Comparison of ENCODE assay signal across 8 cellular contexts in genomic region chr16:11577290-11577660, GRCh38. TPM values are rescaled to one million over a fixed set of nuclear protein-coding genes. Genes with fewer than 3 reads are reported as not detected.
DNase-seq lines count a peak whose midpoint lies in the region; ATAC-seq and TF ChIP-seq lines count a peak whose summit lies in the region.
"Not testable (repeated sequence)": the region's sequence is repeated elsewhere in the genome, so short reads cannot be mapped to it uniquely, and the experiment has no call there.

No MANE protein-coding gene starts in this region.

- H3K4me3 Mint-ChIP-seq in CD8-positive, alpha-beta memory T cell, result peak overlapping the region in 5 of 7 donors; percentile 57 to 82 (median 66)
- H3K4me3 Mint-ChIP-seq in T-helper 17 cell, result peak overlapping the region; percentile 15
- H3K4me3 Mint-ChIP-seq in activated naive CD8-positive, alpha-beta T cell treated with anti-CD3 and anti-CD28 coated beads, Interleukin-2, amount 50 U/mL, for 24 hours, result not testable (repeated sequence)
- H3K4me3 Mint-ChIP-seq in naive thymus-derived CD4-positive, alpha-beta T cell, result peak overlapping the region in 7 of 10 donors; percentile 13 to 75 (median 54)
- peak overlapping the region; percentile 28 for H3K4me3 Mint-ChIP-seq in stimulated activated effector memory CD8-positive, alpha-beta T cell treated with anti-CD3 and anti-CD28 coated beads, Interleukin-12 subunit alpha, Interleukin-12 subunit beta, amount 100 ng/mL, for 72 hours

- not testable (repeated sequence) for H3K9me3 ChIP-seq in BLaER1 treated with 17β-estradiol and CSF1 and Interleukin-3, amounts not matched to agents 10 nM and 100 nM (replicated peaks in 1 of 11); CD8-positive, alpha-beta memory T cell (ENCODE audit: low read length); Loucy (ENCODE audit: insufficient read depth, low read depth, low read length); T-helper 17 cell (ENCODE audit: control insufficient read depth, low read length, poor library complexity, severe bottlenecking); naive thymus-derived CD4-positive, alpha-beta T cell (ENCODE audit: control insufficient read depth in 2 of 3, low read length in 3 of 3)

- not testable (repeated sequence) for H3K27me3 Mint-ChIP-seq in CD8-positive, alpha-beta memory T cell; T-helper 17 cell; activated naive CD8-positive, alpha-beta T cell treated with anti-CD3 and anti-CD28 coated beads, Interleukin-2, amount 50 U/mL, for 24 hours; naive thymus-derived CD4-positive, alpha-beta T cell

- not testable (repeated sequence) for H3F3A ChIP-seq in Loucy (ENCODE audit: low read depth)

- peak overlapping the region in 6 of 11 experiments; percentile 12 to 74 (median 42); a peak in 8 of 22 replicates for H3K27ac ChIP-seq in BLaER1 treated with 17β-estradiol and CSF1 and Interleukin-3, amounts not matched to agents 10 nM and 100 nM
- H3K27ac ChIP-seq in CD8-positive, alpha-beta memory T cell (ENCODE audit: low read depth, low read length); naive thymus-derived CD4-positive, alpha-beta T cell (ENCODE audit: low read depth, low read length): not testable (repeated sequence)

- not testable (repeated sequence) for TF ChIP-seq CTCF in Loucy (conservative IDR thresholded peaks at IDR 0.05; ENCODE audit: low read length)

- peaks cover 5 to 54% (median 20%) of the 10 kb centered on the region in 3 donors for H3K36me3 Mint-ChIP-seq in CD8-positive, alpha-beta memory T cell
- H3K36me3 Mint-ChIP-seq in T-helper 17 cell (ENCODE audit: low read depth), result not testable (repeated sequence)
- H3K36me3 Mint-ChIP-seq in activated naive CD8-positive, alpha-beta T cell treated with anti-CD3 and anti-CD28 coated beads, Interleukin-2, amount 50 U/mL, for 24 hours (ENCODE audit: low read depth), result peaks cover 55% of the 10 kb centered on the region
- H3K36me3 Mint-ChIP-seq in naive thymus-derived CD4-positive, alpha-beta T cell, result peaks cover 0 to 31% (median 18%) of the 10 kb centered on the region in 5 donors
- peaks cover 97% of the 10 kb centered on the region for H3K36me3 Mint-ChIP-seq in stimulated activated effector memory CD8-positive, alpha-beta T cell treated with anti-CD3 and anti-CD28 coated beads, Interleukin-12 subunit alpha, Interleukin-12 subunit beta, amount 100 ng/mL, for 72 hours

- H3K4me3 ChIP-seq in BLaER1 treated with 17β-estradiol and CSF1 and Interleukin-3, amounts not matched to agents 10 nM and 100 nM; CD8-positive, alpha-beta memory T cell (ENCODE audit: low read length); Loucy (ENCODE audit: low read length, poor library complexity, severe bottlenecking); naive thymus-derived CD4-positive, alpha-beta T cell (ENCODE audit: low read length): not testable (repeated sequence)

- not testable (repeated sequence) for DNase-seq in CD8-positive, alpha-beta memory T cell; T-helper 17 cell; activated naive CD8-positive, alpha-beta T cell treated with anti-CD3 and anti-CD28 coated beads, Interleukin-2, amount 50 U/mL, for 24 hours; naive thymus-derived CD4-positive, alpha-beta T cell; stimulated activated effector memory CD8-positive, alpha-beta T cell treated with anti-CD3 and anti-CD28 coated beads, Interleukin-12 subunit alpha, Interleukin-12 subunit beta, amount 100 ng/mL, for 72 hours (ENCODE audit: low spot score in 2 of 2)
- peak; percentile 6 for DNase-seq in left cardiac atrium

- H3K9me3 Mint-ChIP-seq in CD8-positive, alpha-beta memory T cell; activated naive CD8-positive, alpha-beta T cell treated with anti-CD3 and anti-CD28 coated beads, Interleukin-2, amount 50 U/mL, for 24 hours; naive thymus-derived CD4-positive, alpha-beta T cell; stimulated activated effector memory CD8-positive, alpha-beta T cell treated with anti-CD3 and anti-CD28 coated beads, Interleukin-12 subunit alpha, Interleukin-12 subunit beta, amount 100 ng/mL, for 72 hours: not testable (repeated sequence)

- peaks cover 73 to 90% (median 89%) of the 10 kb centered on the region in 3 donors for H3K4me1 Mint-ChIP-seq in CD8-positive, alpha-beta memory T cell
- peaks cover 40% of the 10 kb centered on the region for H3K4me1 Mint-ChIP-seq in T-helper 17 cell
- peaks cover 91% of the 10 kb centered on the region for H3K4me1 Mint-ChIP-seq in activated naive CD8-positive, alpha-beta T cell treated with anti-CD3 and anti-CD28 coated beads, Interleukin-2, amount 50 U/mL, for 24 hours
- peaks cover 57 to 93% (median 76%) of the 10 kb centered on the region in 7 donors for H3K4me1 Mint-ChIP-seq in naive thymus-derived CD4-positive, alpha-beta T cell
- H3K4me1 Mint-ChIP-seq in stimulated activated effector memory CD8-positive, alpha-beta T cell treated with anti-CD3 and anti-CD28 coated beads, Interleukin-12 subunit alpha, Interleukin-12 subunit beta, amount 100 ng/mL, for 72 hours, result peaks cover 80% of the 10 kb centered on the region

- not testable (repeated sequence) for ATAC-seq in T-helper 17 cell; activated naive CD8-positive, alpha-beta T cell treated with anti-CD3 and anti-CD28 coated beads, Interleukin-2, amount 50 U/mL, for 24 hours; left cardiac atrium; naive thymus-derived CD4-positive, alpha-beta T cell; stimulated activated effector memory CD8-positive, alpha-beta T cell treated with anti-CD3 and anti-CD28 coated beads, Interleukin-12 subunit alpha, Interleukin-12 subunit beta, amount 100 ng/mL, for 72 hours

- CTCF ChIA-PET in CD8-positive, alpha-beta memory T cell (lab: Charles Lee), result interaction anchor here (1.5 kb wide), 1 partner anchor 45 kb away, joined by 3 read pairs; no protein-coding TSS in a partner anchor
- CTCF ChIA-PET in naive thymus-derived CD4-positive, alpha-beta T cell (lab: Charles Lee), result interaction anchor here (1.0 kb wide), 1 partner anchor 45 kb away, joined by 3 read pairs; no protein-coding TSS in a partner anchor

- peaks cover 0 to 75% (median 18%) of the 10 kb centered on the region in 11 experiments; a peak in 16 of 22 replicates for H3K36me3 ChIP-seq in BLaER1 treated with 17β-estradiol and CSF1 and Interleukin-3, amounts not matched to agents 10 nM and 100 nM
- not testable (repeated sequence) for H3K36me3 ChIP-seq in CD8-positive, alpha-beta memory T cell (ENCODE audit: insufficient read depth, low read length); Loucy (ENCODE audit: insufficient read depth, low read length); naive thymus-derived CD4-positive, alpha-beta T cell (ENCODE audit: control insufficient read depth in 2 of 3, insufficient read depth in 3 of 3, low read length in 3 of 3)

- H3K79me2 ChIP-seq in Loucy (ENCODE audit: insufficient read depth, low read length), result not testable (repeated sequence)

- H4K20me1 ChIP-seq in BLaER1 treated with 17β-estradiol and CSF1 and Interleukin-3, amounts not matched to agents 10 nM and 100 nM, result peaks cover 81 to 100% (median 100%) of the 10 kb centered on the region in 11 experiments
- not testable (repeated sequence) for H4K20me1 ChIP-seq in Loucy (ENCODE audit: insufficient read depth, low read length, poor library complexity, severe bottlenecking)

- not testable (repeated sequence) for H2AFZ ChIP-seq in Loucy (ENCODE audit: low read length)

- peak overlapping the region in 2 of 11 experiments; percentile 21 to 51; a peak in 3 of 22 replicates for H3K9ac ChIP-seq in BLaER1 treated with 17β-estradiol and CSF1 and Interleukin-3, amounts not matched to agents 10 nM and 100 nM
- H3K9ac ChIP-seq in Loucy (ENCODE audit: low read depth, low read length, poor library complexity, severe bottlenecking), result not testable (repeated sequence)

- H3K27ac Mint-ChIP-seq in CD8-positive, alpha-beta memory T cell, result peak overlapping the region in 7 of 8 donors; percentile 24 to 93 (median 84)
- not testable (repeated sequence) for H3K27ac Mint-ChIP-seq in T-helper 17 cell
- peak overlapping the region; percentile 42 for H3K27ac Mint-ChIP-seq in activated naive CD8-positive, alpha-beta T cell treated with anti-CD3 and anti-CD28 coated beads, Interleukin-2, amount 50 U/mL, for 24 hours
- H3K27ac Mint-ChIP-seq in naive thymus-derived CD4-positive, alpha-beta T cell, result peak overlapping the region; percentile 38 to 92 (median 76)
- H3K27ac Mint-ChIP-seq in stimulated activated effector memory CD8-positive, alpha-beta T cell treated with anti-CD3 and anti-CD28 coated beads, Interleukin-12 subunit alpha, Interleukin-12 subunit beta, amount 100 ng/mL, for 72 hours, result peak overlapping the region; percentile 74

- H3K4me1 ChIP-seq in BLaER1 treated with 17β-estradiol and CSF1 and Interleukin-3, amounts not matched to agents 10 nM and 100 nM, result peaks cover 70 to 97% (median 84%) of the 10 kb centered on the region in 10 experiments
- peaks cover 89% of the 10 kb centered on the region for H3K4me1 ChIP-seq in CD8-positive, alpha-beta memory T cell (ENCODE audit: insufficient read depth, low read length)
- peaks cover 13% of the 10 kb centered on the region for H3K4me1 ChIP-seq in Loucy (ENCODE audit: insufficient read depth, low read length, poor library complexity, severe bottlenecking)
- H3K4me1 ChIP-seq in naive thymus-derived CD4-positive, alpha-beta T cell (ENCODE audit: control insufficient read depth in 2 of 2, insufficient read depth in 2 of 2, low read length in 2 of 2), result peaks cover 63 to 66% of the 10 kb centered on the region in 2 donors

- peak overlapping the region; percentile 68 to 94 (median 87) for H3K4me2 ChIP-seq in BLaER1 treated with 17β-estradiol and CSF1 and Interleukin-3, amounts not matched to agents 10 nM and 100 nM
- H3K4me2 ChIP-seq in Loucy (ENCODE audit: low read depth, low read length, poor library complexity, severe bottlenecking), result peak overlapping the region; percentile 53

- not testable (repeated sequence) for H3K9me2 ChIP-seq in Loucy (replicated peaks; ENCODE audit: low read depth, low read length)

- POLR2A ChIA-PET in CD8-positive, alpha-beta memory T cell (lab: Charles Lee), result interaction anchor here (1.8 kb wide), 1 partner anchor 10 kb away, joined by 4 read pairs; the partner anchor contains the start of gene LITAF
- POLR2A ChIA-PET in naive thymus-derived CD4-positive, alpha-beta T cell (lab: Charles Lee), result not testable (repeated sequence)

- intact Hi-C loops in left cardiac atrium (cut with DNase I); naive thymus-derived CD4-positive, alpha-beta T cell (cut with micrococcal nuclease): not testable (repeated sequence)

- H3K27me3 ChIP-seq in BLaER1 treated with 17β-estradiol and CSF1 and Interleukin-3, amounts not matched to agents 10 nM and 100 nM, result peaks cover 4 to 37% (median 21%) of the 10 kb centered on the region in 11 experiments; a peak in 17 of 22 replicates
- not testable (repeated sequence) for H3K27me3 ChIP-seq in CD8-positive, alpha-beta memory T cell (ENCODE audit: insufficient read depth, low read length, poor library complexity, severe bottlenecking); Loucy (ENCODE audit: insufficient read depth, low read length, poor library complexity, severe bottlenecking); naive thymus-derived CD4-positive, alpha-beta T cell (ENCODE audit: control insufficient read depth in 2 of 2, insufficient read depth in 2 of 2, low read length in 2 of 2)

RNA-seq across cellular contexts. Expression of gene LITAF, which starts 9.4 kb away (rescaled TPM):
- 100 to 1,000 TPM; 199 to 201 TPM for total RNA-seq in CD8-positive, alpha-beta memory T cell
- 629 TPM for polyA plus RNA-seq in CD8-positive, alpha-beta memory T cell
- 100 to 1,000 TPM in 1 of 2 donors, 10 to 100 TPM in 1; 93.1 to 155 TPM for total RNA-seq in T-helper 17 cell
- total RNA-seq in left cardiac atrium, result 10 to 100 TPM; 76.3 to 86.0 TPM
- 100 to 1,000 TPM; 126 to 278 (median 208) TPM for total RNA-seq in naive thymus-derived CD4-positive, alpha-beta T cell
- 100 to 1,000 TPM; 525 to 563 TPM for polyA plus RNA-seq in naive thymus-derived CD4-positive, alpha-beta T cell
